In the genomic region with DNA sequence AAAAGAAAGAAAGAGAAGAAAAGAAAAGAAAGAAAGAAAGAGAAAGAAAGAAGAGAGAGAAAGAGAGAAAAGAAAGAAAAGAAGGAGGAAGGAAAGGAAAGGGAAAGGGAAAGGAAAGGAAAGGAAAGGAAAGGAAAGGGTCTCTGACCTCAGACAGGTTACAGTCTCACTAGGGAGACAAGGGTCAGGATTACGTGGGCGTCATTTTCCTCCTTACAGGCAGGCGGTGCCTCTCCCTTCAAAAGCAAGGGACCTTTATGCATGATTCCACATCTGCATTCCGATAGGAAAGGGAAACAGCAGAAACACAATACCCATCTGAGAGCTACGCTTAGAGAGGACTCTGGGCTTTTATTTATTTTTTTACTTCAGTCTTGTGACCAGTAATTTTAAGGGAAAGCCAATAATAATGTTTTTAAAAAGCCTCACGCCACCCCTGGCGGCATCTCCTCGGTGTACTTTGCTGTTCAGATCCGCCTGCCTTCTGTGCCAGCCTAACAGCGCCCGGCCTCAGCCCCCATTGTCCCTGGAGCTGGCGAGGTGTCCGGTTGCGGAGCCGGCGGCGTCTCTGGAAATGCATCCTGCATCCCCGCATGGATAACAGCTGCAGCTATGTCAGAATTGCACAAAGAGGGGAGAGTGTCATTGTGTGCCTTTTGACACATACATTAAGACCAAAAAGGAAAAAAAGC, we compare ENCODE assay signal across 1 cellular context.
TF ChIP-seq lines count a peak whose summit lies in the region.

No MANE protein-coding gene starts in this region.

TF ChIP-seq in IMR-90, 13 proteins besides CTCF, POLR2A, EP300 and RAD21 (continued from another document):
- TF ChIP-seq MXI1 (IDR thresholded peaks at IDR 0.05; ENCODE audit: borderline replicate concordance, low read depth, low read length) (no peak), SMC3 (IDR thresholded peaks at IDR 0.05; ENCODE audit: low read depth, low read length) (no peak), NFE2L2 (IDR thresholded peaks at IDR 0.05; ENCODE audit: low read depth, low read length) (no peak), MAZ (IDR thresholded peaks at IDR 0.05; ENCODE audit: borderline replicate concordance, low read depth, low read length) (no peak), RCOR1 (IDR thresholded peaks at IDR 0.05; ENCODE audit: insufficient replicate concordance, low read length) (no peak), FOS (IDR thresholded peaks at IDR 0.05; ENCODE audit: low read depth, low read length) (no peak), BHLHE40 (IDR thresholded peaks at IDR 0.05; ENCODE audit: low read depth, low read length) (no peak)
